Comparison of ENCODE assay signal across 1 cellular context in genomic region chr22:43127166-43127908, GRCh38.
TF ChIP-seq lines count a peak whose summit lies in the region.

No MANE protein-coding gene starts in this region.

TF ChIP-seq in endothelial cell of umbilical vein, 7 proteins besides CTCF, POLR2A, EP300 and RAD21:
- TF ChIP-seq MAX (IDR thresholded peaks at IDR 0.05; ENCODE audit: insufficient read depth, insufficient read length), result no peak
- TF ChIP-seq JUN (IDR thresholded peaks at IDR 0.05; ENCODE audit: borderline replicate concordance, insufficient read depth, insufficient read length, low read depth), result no peak
- no peak for TF ChIP-seq FOS (IDR thresholded peaks at IDR 0.05; ENCODE audit: borderline replicate concordance, insufficient read depth, low read length)
- no peak for TF ChIP-seq EZH2 (IDR thresholded peaks at IDR 0.05; ENCODE audit: borderline replicate concordance, low read depth, low read length, severe bottlenecking)
- TF ChIP-seq GATA2 (IDR thresholded peaks at IDR 0.05; ENCODE audit: insufficient read depth, insufficient read length, low read depth, low read length), result no peak
- no peak for TF ChIP-seq MYC (IDR thresholded peaks at IDR 0.05; ENCODE audit: low read depth, low read length)
- no peak for TF ChIP-seq POLR2AphosphoS5 (IDR thresholded peaks at IDR 0.05; ENCODE audit: insufficient read depth, low read depth, low read length)
